Comparison of ENCODE assay signal across 12 cellular contexts in the genomic region with DNA sequence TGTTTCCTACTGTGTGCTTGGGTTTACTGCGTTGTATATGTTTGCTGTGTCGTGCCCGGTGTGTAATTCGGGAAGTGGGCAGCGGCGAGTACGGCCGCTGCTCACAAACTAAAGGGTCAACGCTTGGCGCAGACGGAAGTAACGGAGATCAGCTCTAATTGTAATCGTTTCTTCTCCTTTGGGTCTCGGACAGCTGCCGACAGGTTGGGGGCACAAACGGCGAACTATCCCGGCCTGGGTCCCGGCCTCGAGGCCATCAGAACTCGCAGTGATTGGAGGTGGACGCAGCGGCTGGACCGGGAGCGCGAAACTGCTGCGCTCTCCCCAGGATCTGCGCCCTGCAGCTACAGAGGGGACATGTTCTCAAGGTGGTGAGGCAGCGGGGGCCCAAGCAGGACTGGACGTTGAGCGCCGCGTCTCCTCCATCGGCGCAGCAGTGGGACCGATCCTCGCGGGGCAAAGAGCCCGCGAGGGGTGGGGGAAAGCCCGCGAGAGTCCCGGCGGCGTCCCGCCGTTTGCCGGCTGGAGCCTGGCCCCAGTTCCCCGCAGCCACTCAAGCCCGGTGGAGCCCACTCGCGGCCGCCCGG. TPM values are rescaled to one million over a fixed set of nuclear protein-coding genes. Genes with fewer than 3 reads are reported as not detected.
DNase-seq lines count a peak whose midpoint lies in the region; ATAC-seq and TF ChIP-seq lines count a peak whose summit lies in the region.
"Had no signal": no experiment of that assay in that cellular context is flagged by ENCODE, and none has a peak within 500 bp of the region (broad histone marks: within the 10 kb centered on the region; RNA-seq: fewer than 3 reads in every experiment).

No MANE protein-coding gene starts in this region.

- TF ChIP-seq CTCF in coronary artery (IDR thresholded peaks at IDR 0.05) (no peak), mesothelial cell of epicardium (IDR thresholded peaks at IDR 0.05; ENCODE audit: unreplicated experiment) (no peak), transverse colon (IDR thresholded peaks at IDR 0.05) (no peak)

- 51% methylated on average over 50 of the region's 54 CpGs; no CpG with 5 or more reads in 1 of the 2 donors for WGBS in transverse colon (ENCODE audit: low coverage in 1 of 2), 2 donors

- H3K27ac ChIP-seq in coronary artery: no peak overlapping the region
- no peak overlapping the region for H3K27ac ChIP-seq in transverse colon
- H3K27ac ChIP-seq: BLaER1 had no signal

- no peak for ATAC-seq in GM21619 (IDR thresholded peaks at IDR 0.05; ENCODE audit: unreplicated experiment)
- ATAC-seq: stimulated activated memory B cell treated with anti-CD40 and anti-IgM and Interleukin-4, amounts not matched to agents 10 μg/mL and 1 μg/mL and 100 μg/mL, for 72 hours had no signal

- CTCF ChIA-PET in activated naive CD4-positive, alpha-beta T cell treated with anti-CD3 and anti-CD28 coated beads, Interleukin-2, amount 10 ng/mL, durations not matched to agents 7 days and 5 days (lab: Charles Lee): no interaction called here

- H3K27me3 Mint-ChIP-seq in activated naive CD4-positive, alpha-beta T cell treated with anti-CD3 and anti-CD28 coated beads, Interleukin-2, amount 10 ng/mL, durations not matched to agents 7 days and 5 days: peaks cover 98% of the 10 kb centered on the region
- H3K27me3 Mint-ChIP-seq in mesothelial cell of epicardium (ENCODE audit: low read depth): peaks cover 95% of the 10 kb centered on the region

- peaks cover 94% of the 10 kb centered on the region for H3K27me3 ChIP-seq in transverse colon

- no peak for TF ChIP-seq EP300 in transverse colon (IDR thresholded peaks at IDR 0.05; ENCODE audit: low read depth)

- in situ Hi-C loops in transverse colon (cut with MboI; ENCODE audit: low pct_ligation_motif_present in 1 of 4, low pct_unique_long_range_greater_than_20kb in 1 of 4, low sequenced_read_pairs in 3 of 4): no loop called here

- peaks cover 5% of the 10 kb centered on the region for H3K36me3 Mint-ChIP-seq in activated naive CD4-positive, alpha-beta T cell treated with anti-CD3 and anti-CD28 coated beads, Interleukin-2, amount 10 ng/mL, durations not matched to agents 7 days and 5 days
- H3K36me3 Mint-ChIP-seq in mesothelial cell of epicardium: peaks cover 3% of the 10 kb centered on the region
- H3K36me3 Mint-ChIP-seq: stimulated activated memory B cell treated with anti-CD40 and anti-IgM and Interleukin-4, amounts not matched to agents 10 μg/mL and 1 μg/mL and 100 μg/mL, for 72 hours had no signal

- peak overlapping the region; percentile 77 for H3K4me3 ChIP-seq in coronary artery
- H3K4me3 ChIP-seq in transverse colon: peak overlapping the region; percentile 32 to 57 (median 35)
- H3K4me3 ChIP-seq: BLaER1 had no signal

- TF ChIP-seq POLR2A in transverse colon (IDR thresholded peaks at IDR 0.05): no peak

- H3K4me3 Mint-ChIP-seq in activated naive CD4-positive, alpha-beta T cell treated with anti-CD3 and anti-CD28 coated beads, Interleukin-2, amount 10 ng/mL, durations not matched to agents 7 days and 5 days: peak overlapping the region; percentile 41
- H3K4me3 Mint-ChIP-seq in mesothelial cell of epicardium: peak overlapping the region; percentile 62
- H3K4me3 Mint-ChIP-seq: stimulated activated memory B cell treated with anti-CD40 and anti-IgM and Interleukin-4, amounts not matched to agents 10 μg/mL and 1 μg/mL and 100 μg/mL, for 72 hours had no signal

- H3K4me1 Mint-ChIP-seq in activated naive CD4-positive, alpha-beta T cell treated with anti-CD3 and anti-CD28 coated beads, Interleukin-2, amount 10 ng/mL, durations not matched to agents 7 days and 5 days: peaks cover 8% of the 10 kb centered on the region
- H3K4me1 Mint-ChIP-seq in mesothelial cell of epicardium: peaks cover 9% of the 10 kb centered on the region

- H3K36me3 ChIP-seq in transverse colon: no peaks in the 10 kb centered on the region
- H3K36me3 ChIP-seq: BLaER1 had no signal

- peak overlapping the region; percentile 67 for H3K27ac Mint-ChIP-seq in activated naive CD4-positive, alpha-beta T cell treated with anti-CD3 and anti-CD28 coated beads, Interleukin-2, amount 10 ng/mL, durations not matched to agents 7 days and 5 days
- no peak overlapping the region for H3K27ac Mint-ChIP-seq in mesothelial cell of epicardium
- H3K27ac Mint-ChIP-seq: stimulated activated memory B cell treated with anti-CD40 and anti-IgM and Interleukin-4, amounts not matched to agents 10 μg/mL and 1 μg/mL and 100 μg/mL, for 72 hours had no signal

- H3K9me3 ChIP-seq in transverse colon: no peaks in the 10 kb centered on the region

- DNase-seq in activated naive CD4-positive, alpha-beta T cell treated with anti-CD3 and anti-CD28 coated beads, Interleukin-2, amount 10 ng/mL, durations not matched to agents 7 days and 5 days: no peak
- DNase-seq in activated naive CD4-positive, alpha-beta T cell (lab: John Stamatoyannopoulos, UW): no peak
- DNase-seq in coronary artery (ENCODE audit: low spot score): no peak
- no peak for DNase-seq in mesothelial cell of epicardium (ENCODE audit: low spot score in 2 of 2, unreplicated experiment in 2 of 2)
- DNase-seq in transverse colon: no peak
- no peak for DNase-seq in COLO668 (lab: John Stamatoyannopoulos, UW; ENCODE audit: unreplicated experiment)
- DNase-seq in stimulated activated CD4-positive, alpha-beta T cell treated with anti-CD3 and anti-CD28 coated beads, Interleukin-2, amount 100 ng/mL, for 24 hours: no peak
- DNase-seq: NCI-H1048, SW 1271 had no signal

- H3K9me3 Mint-ChIP-seq in activated naive CD4-positive, alpha-beta T cell treated with anti-CD3 and anti-CD28 coated beads, Interleukin-2, amount 10 ng/mL, durations not matched to agents 7 days and 5 days: peaks cover 4% of the 10 kb centered on the region
- peaks cover 10% of the 10 kb centered on the region for H3K9me3 Mint-ChIP-seq in mesothelial cell of epicardium

- peaks cover 0 to 13% (median 0%) of the 10 kb centered on the region in 4 donors for H3K4me1 ChIP-seq in transverse colon
- H3K4me1 ChIP-seq: BLaER1 had no signal

- intact Hi-C loops in transverse colon (cut with DNase I; ENCODE audit: low total_unique reads): no loop called here

RNA-seq across cellular contexts. Expression of a gene that starts 0.5 kb away (rescaled TPM):
- total RNA-seq in mesothelial cell of epicardium: not detected in 3 replicates
- not detected for total RNA-seq in transverse colon
